ENCODE assay signal across 19 cellular contexts in the genomic region with DNA sequence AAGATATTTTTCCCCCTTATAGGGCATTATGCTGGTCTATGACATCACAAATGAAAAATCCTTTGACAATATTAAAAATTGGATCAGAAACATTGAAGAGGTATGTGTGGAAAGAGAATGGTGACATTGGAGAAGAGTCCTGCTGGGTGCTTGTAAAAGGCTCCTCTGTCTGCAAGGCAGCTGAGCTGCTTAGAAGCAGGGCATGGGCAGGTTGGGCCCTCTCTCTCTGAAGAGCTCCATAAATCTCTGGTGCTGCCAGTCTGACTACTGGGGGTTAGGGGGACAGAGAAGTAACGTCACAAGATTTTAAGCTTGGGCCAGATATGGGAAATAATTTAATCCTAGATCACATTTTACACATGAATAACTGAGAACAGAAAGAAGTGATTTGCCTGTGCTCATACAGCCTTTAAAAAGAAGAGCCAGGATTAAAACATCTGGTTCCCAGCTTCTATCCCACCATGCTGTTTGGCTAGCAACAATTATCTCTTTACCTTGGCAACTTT. TPM values are rescaled to one million over a fixed set of nuclear protein-coding genes. Genes with fewer than 3 reads are reported as not detected.
A peak's percentile ranks its signal among the peaks of the same experiment; 100 is the strongest.
DNase-seq lines count a peak whose midpoint lies in the region; ATAC-seq and TF ChIP-seq lines count a peak whose summit lies in the region.
"Had no signal": no experiment of that assay in that cellular context is flagged by ENCODE, and none has a peak within 500 bp of the region (broad histone marks: within the 10 kb centered on the region; RNA-seq: fewer than 3 reads in every experiment).

No MANE protein-coding gene starts in this region.

- intact Hi-C loops in sigmoid colon (cut with DNase I) = no loop called here

- ATAC-seq in stimulated activated naive CD8-positive, alpha-beta T cell treated with anti-CD3 and anti-CD28 coated beads, Interleukin-15, Interleukin-2, amounts not matched to agents 100 U/mL and 50 U/mL, for 24 hours = no peak
- ATAC-seq in activated naive CD8-positive, alpha-beta T cell treated with anti-CD3 and anti-CD28 coated beads, Interleukin-2, amount 50 U/mL, for 24 hours = no peak
- ATAC-seq in HG02759 (IDR thresholded peaks at IDR 0.05; ENCODE audit: unreplicated experiment) = no peak
- ATAC-seq: left lobe of liver; stimulated activated effector memory CD8-positive, alpha-beta T cell treated with anti-CD3 and anti-CD28 coated beads, Interleukin-12 subunit alpha, Interleukin-12 subunit beta, amount 100 ng/mL, for 72 hours had no signal

- TF ChIP-seq POLR2A in sigmoid colon (IDR thresholded peaks at IDR 0.05) = no peak

- peaks cover 0 to 34% (median 6%) of the 10 kb centered on the region in 4 donors for H3K36me3 ChIP-seq in sigmoid colon

- H3K4me1 ChIP-seq in sigmoid colon = no peaks in the 10 kb centered on the region

- no peaks in the 10 kb centered on the region for H3K27me3 Mint-ChIP-seq in stimulated activated naive CD8-positive, alpha-beta T cell treated with anti-CD3 and anti-CD28 coated beads, Interleukin-15, Interleukin-2, amounts not matched to agents 100 ng/mL and 50 ng/mL, for 24 hours
- H3K27me3 Mint-ChIP-seq in activated naive CD8-positive, alpha-beta T cell treated with anti-CD3 and anti-CD28 coated beads, Interleukin-2, amount 50 U/mL, for 24 hours = no peaks in the 10 kb centered on the region
- no peaks in the 10 kb centered on the region for H3K27me3 Mint-ChIP-seq in mesothelial cell of epicardium (ENCODE audit: low read depth)
- H3K27me3 Mint-ChIP-seq: B cell, naive B cell had no signal

- no peaks in the 10 kb centered on the region for H3K9me3 ChIP-seq in sigmoid colon
- H3K9me3 ChIP-seq: upper lobe of left lung had no signal

- no peak for TF ChIP-seq EP300 in sigmoid colon (IDR thresholded peaks at IDR 0.05)

- peak overlapping the region; percentile 54 for H3K27ac Mint-ChIP-seq in stimulated activated naive CD8-positive, alpha-beta T cell treated with anti-CD3 and anti-CD28 coated beads, Interleukin-15, Interleukin-2, amounts not matched to agents 100 ng/mL and 50 ng/mL, for 24 hours
- peak overlapping the region; percentile 55 for H3K27ac Mint-ChIP-seq in activated naive CD8-positive, alpha-beta T cell treated with anti-CD3 and anti-CD28 coated beads, Interleukin-2, amount 50 U/mL, for 24 hours
- H3K27ac Mint-ChIP-seq in mesothelial cell of epicardium = peak overlapping the region; percentile 72
- H3K27ac Mint-ChIP-seq: B cell had no signal

- H3K36me3 Mint-ChIP-seq in stimulated activated naive CD8-positive, alpha-beta T cell treated with anti-CD3 and anti-CD28 coated beads, Interleukin-15, Interleukin-2, amounts not matched to agents 100 ng/mL and 50 ng/mL, for 24 hours (ENCODE audit: low read depth) = peaks cover 77% of the 10 kb centered on the region
- H3K36me3 Mint-ChIP-seq in activated naive CD8-positive, alpha-beta T cell treated with anti-CD3 and anti-CD28 coated beads, Interleukin-2, amount 50 U/mL, for 24 hours (ENCODE audit: low read depth) = peaks cover 64% of the 10 kb centered on the region
- peaks cover 9% of the 10 kb centered on the region for H3K36me3 Mint-ChIP-seq in mesothelial cell of epicardium

- no peak for TF ChIP-seq CTCF in mesothelial cell of epicardium (IDR thresholded peaks at IDR 0.05; ENCODE audit: unreplicated experiment)
- no peak for TF ChIP-seq CTCF in sigmoid colon (IDR thresholded peaks at IDR 0.05)

- H3K4me3 Mint-ChIP-seq in stimulated activated naive CD8-positive, alpha-beta T cell treated with anti-CD3 and anti-CD28 coated beads, Interleukin-15, Interleukin-2, amounts not matched to agents 100 ng/mL and 50 ng/mL, for 24 hours = no peak overlapping the region
- H3K4me3 Mint-ChIP-seq in activated naive CD8-positive, alpha-beta T cell treated with anti-CD3 and anti-CD28 coated beads, Interleukin-2, amount 50 U/mL, for 24 hours = no peak overlapping the region
- H3K4me3 Mint-ChIP-seq in mesothelial cell of epicardium = no peak overlapping the region
- H3K4me3 Mint-ChIP-seq: B cell; naive B cell; stimulated activated effector memory CD8-positive, alpha-beta T cell treated with anti-CD3 and anti-CD28 coated beads, Interleukin-12 subunit alpha, Interleukin-12 subunit beta, amount 100 ng/mL, for 72 hours had no signal

- peaks cover 13% of the 10 kb centered on the region for H3K4me1 Mint-ChIP-seq in stimulated activated naive CD8-positive, alpha-beta T cell treated with anti-CD3 and anti-CD28 coated beads, Interleukin-15, Interleukin-2, amounts not matched to agents 100 ng/mL and 50 ng/mL, for 24 hours (ENCODE audit: low read depth)
- H3K4me1 Mint-ChIP-seq in activated naive CD8-positive, alpha-beta T cell treated with anti-CD3 and anti-CD28 coated beads, Interleukin-2, amount 50 U/mL, for 24 hours = peaks cover 24% of the 10 kb centered on the region
- H3K4me1 Mint-ChIP-seq in mesothelial cell of epicardium = peaks cover 21% of the 10 kb centered on the region
- H3K4me1 Mint-ChIP-seq: B cell, naive B cell had no signal

- no peaks in the 10 kb centered on the region for H3K27me3 ChIP-seq in sigmoid colon
- H3K27me3 ChIP-seq: hepatocyte, upper lobe of left lung had no signal

- no peak overlapping the region for H3K27ac ChIP-seq in sigmoid colon

- H3K9me3 Mint-ChIP-seq in stimulated activated naive CD8-positive, alpha-beta T cell treated with anti-CD3 and anti-CD28 coated beads, Interleukin-15, Interleukin-2, amounts not matched to agents 100 ng/mL and 50 ng/mL, for 24 hours = no peaks in the 10 kb centered on the region
- H3K9me3 Mint-ChIP-seq in activated naive CD8-positive, alpha-beta T cell treated with anti-CD3 and anti-CD28 coated beads, Interleukin-2, amount 50 U/mL, for 24 hours = no peaks in the 10 kb centered on the region
- no peaks in the 10 kb centered on the region for H3K9me3 Mint-ChIP-seq in mesothelial cell of epicardium
- H3K9me3 Mint-ChIP-seq: naive B cell; stimulated activated effector memory CD8-positive, alpha-beta T cell treated with anti-CD3 and anti-CD28 coated beads, Interleukin-12 subunit alpha, Interleukin-12 subunit beta, amount 100 ng/mL, for 72 hours had no signal

- no peak overlapping the region for H3K4me3 ChIP-seq in sigmoid colon
- H3K4me3 ChIP-seq: hepatocyte, upper lobe of left lung had no signal

- no peak for DNase-seq in stimulated activated naive CD8-positive, alpha-beta T cell treated with anti-CD3 and anti-CD28 coated beads, Interleukin-15, Interleukin-2, amounts not matched to agents 100 U/mL and 50 U/mL, for 24 hours
- no peak for DNase-seq in activated naive CD8-positive, alpha-beta T cell treated with anti-CD3 and anti-CD28 coated beads, Interleukin-2, amount 50 U/mL, for 24 hours
- DNase-seq in mesothelial cell of epicardium (ENCODE audit: low spot score in 2 of 2, unreplicated experiment in 2 of 2) = no peak
- DNase-seq in foreskin melanocyte = no peak
- no peak for DNase-seq in sigmoid colon
- no peak for DNase-seq in Kasumi-1 (lab: John Stamatoyannopoulos, UW)
- DNase-seq: dermis blood vessel endothelial cell, GOT3, MV-4-11, naive B cell, NCI-H2227 treated with DMSO at 0.1 percent for 48 hours, SHP77, upper lobe of left lung had no signal

- 86 to 89% methylated on average over 1 of the region's 1 CpG for WGBS in sigmoid colon, 2 donors

RNA-seq across cellular contexts. Expression of gene APH1B, which starts 21.9 kb away (rescaled TPM):
- total RNA-seq in mesothelial cell of epicardium (19.7 to 22.0 TPM (median 21.9 TPM) in 3 replicates), sigmoid colon (10 to 100 TPM in 2 of 4 donors, 1 to 10 TPM in 2; 7.9 to 11.0 (median 9.9) TPM)
- 1 to 10 TPM; 1.8 to 6.9 (median 5.9) TPM for polyA plus RNA-seq in sigmoid colon
